ENCODE assay signal across 8 cellular contexts in the genomic region with DNA sequence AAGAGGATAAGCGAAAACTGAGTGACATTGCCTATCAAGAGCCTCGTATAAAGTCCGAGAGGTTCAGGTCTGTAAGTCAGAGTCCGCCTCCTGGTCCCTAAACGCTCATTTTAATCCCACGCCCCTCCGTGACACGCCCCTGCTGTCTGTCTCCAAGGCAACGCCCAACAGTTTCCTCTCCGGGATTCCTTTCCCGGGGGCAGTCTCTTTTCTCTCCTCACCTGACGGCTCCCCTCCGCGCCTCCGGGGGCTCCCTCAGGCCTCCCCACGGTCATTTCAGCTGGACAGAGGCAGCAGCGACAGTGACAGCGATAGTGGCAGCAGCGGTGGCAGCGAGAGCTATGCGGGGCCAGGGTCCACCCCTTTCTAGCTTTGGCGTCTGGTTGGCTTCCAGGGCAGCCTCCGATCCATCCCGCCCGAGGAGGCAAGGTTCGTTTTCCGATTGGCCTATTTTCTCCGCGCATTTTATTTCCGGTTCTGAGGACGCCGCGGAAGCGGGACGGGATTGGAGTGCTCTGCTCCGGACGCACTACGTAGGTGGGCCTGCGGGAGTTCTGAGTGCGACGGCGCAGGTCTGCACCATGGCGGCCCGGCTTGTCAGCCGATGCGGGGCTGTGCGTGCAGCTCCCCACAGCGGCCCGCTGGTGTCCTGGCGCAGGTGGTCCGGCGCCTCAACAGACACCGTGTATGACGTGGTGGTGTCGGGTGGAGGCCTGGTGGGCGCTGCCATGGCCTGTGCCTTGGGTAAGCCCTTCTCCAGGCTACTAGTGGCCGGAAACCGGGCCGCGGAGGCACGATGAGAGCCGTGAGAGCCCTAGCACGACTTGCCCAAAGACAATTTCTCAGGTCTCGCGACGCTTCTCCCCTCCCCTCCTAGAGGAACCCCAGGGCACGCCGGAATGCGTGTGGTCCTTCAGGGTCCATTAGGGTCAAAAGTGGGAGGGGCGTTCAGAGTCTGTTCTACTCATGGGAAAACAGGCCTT. TPM values are rescaled to one million over a fixed set of nuclear protein-coding genes. Genes with fewer than 3 reads are reported as not detected.
DNase-seq lines count a peak whose midpoint lies in the region; ATAC-seq, FAIRE-seq and TF ChIP-seq lines count a peak whose summit lies in the region.

A gene (plus strand): TSS at position 551 of the 983 bp plus-strand sequence. CDS start 31 bp downstream, at position 582.
A gene with protein sequence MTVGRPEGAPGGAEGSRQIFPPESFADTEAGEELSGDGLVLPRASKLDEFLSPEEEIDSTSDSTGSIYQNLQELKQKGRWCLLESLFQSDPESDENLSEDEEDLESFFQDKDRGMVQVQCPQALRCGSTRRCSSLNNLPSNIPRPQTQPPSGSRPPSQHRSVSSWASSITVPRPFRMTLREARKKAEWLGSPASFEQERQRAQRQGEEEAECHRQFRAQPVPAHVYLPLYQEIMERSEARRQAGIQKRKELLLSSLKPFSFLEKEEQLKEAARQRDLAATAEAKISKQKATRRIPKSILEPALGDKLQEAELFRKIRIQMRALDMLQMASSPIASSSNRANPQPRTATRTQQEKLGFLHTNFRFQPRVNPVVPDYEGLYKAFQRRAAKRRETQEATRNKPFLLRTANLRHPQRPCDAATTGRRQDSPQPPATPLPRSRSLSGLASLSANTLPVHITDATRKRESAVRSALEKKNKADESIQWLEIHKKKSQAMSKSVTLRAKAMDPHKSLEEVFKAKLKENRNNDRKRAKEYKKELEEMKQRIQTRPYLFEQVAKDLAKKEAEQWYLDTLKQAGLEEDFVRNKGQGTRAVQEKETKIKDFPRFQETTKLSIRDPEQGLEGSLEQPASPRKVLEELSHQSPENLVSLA (minus strand): TSS at position 343 of the 983 bp plus-strand sequence. CDS start 68 bp downstream, at position 275.

- peak; percentile 13 for TF ChIP-seq CTCF in AG04449 (IDR thresholded peaks at IDR 0.05; ENCODE audit: insufficient read depth, low read length, missing control alignments)
- TF ChIP-seq CTCF in WERI-Rb-1 (IDR thresholded peaks at IDR 0.05; ENCODE audit: low read depth, low read length), result peak; percentile 35; the same call in 1 of the 2 replicates
- peak; percentile 22 for TF ChIP-seq CTCF in bronchial epithelial cell (IDR thresholded peaks at IDR 0.05; ENCODE audit: insufficient read depth, low read length, severe bottlenecking)
- TF ChIP-seq CTCF in smooth muscle cell (IDR thresholded peaks at IDR 0.05; ENCODE audit: borderline replicate concordance, insufficient read depth, poor library complexity, severe bottlenecking), result no peak

- H3K27ac ChIP-seq in WERI-Rb-1, result peak within 1 kb of the TSS; percentile 84
- H3K27ac ChIP-seq in smooth muscle cell (ENCODE audit: low read depth), result peak within 1 kb of the TSS; percentile 89

- H3K4me2 ChIP-seq in smooth muscle cell, result peak within 1 kb of the TSS; percentile 89

- POLR2A ChIA-PET in AG04449 (lab: Yijun Ruan, JAX), result interaction anchor here (0.7 to 1.2 kb wide), 4 partner anchors 12 to 69 kb away, joined by 3 read pairs; a partner anchor contains a TSS

- no peaks in the 10 kb centered on the region for H3K4me1 ChIP-seq in smooth muscle cell (ENCODE audit: low read depth)

- H4K20me1 ChIP-seq in smooth muscle cell (ENCODE audit: low read depth), result peaks cover 4% of the 10 kb centered on the region

- H2AFZ ChIP-seq in smooth muscle cell (ENCODE audit: low read depth), result peak within 1 kb of the TSS; percentile 85

- peak; percentile 89 for ATAC-seq in GM18868 (IDR thresholded peaks at IDR 0.05; ENCODE audit: unreplicated experiment)
- ATAC-seq in HG03108 (IDR thresholded peaks at IDR 0.05; ENCODE audit: unreplicated experiment), result peak; percentile 90

- no peaks in the 10 kb centered on the region for H3F3A ChIP-seq in smooth muscle cell (ENCODE audit: low read depth)

- no peak for FAIRE-seq in bronchial epithelial cell (lab: Jason Lieb, UNC)

- peak within 1 kb of the TSS; percentile 82 for H3K9ac ChIP-seq in smooth muscle cell (ENCODE audit: low read depth)

- peak; percentile 67 for DNase-seq in AG04449 (ENCODE audit: low read depth, low spot score)
- peak; percentile 98 for DNase-seq in NCI-H2196 (lab: John Stamatoyannopoulos, UW; ENCODE audit: unreplicated experiment)
- peak; percentile 97 for DNase-seq in WERI-Rb-1
- DNase-seq in bronchial epithelial cell (ENCODE audit: low read depth), result peak; percentile 96
- peak; percentile 93 for DNase-seq in iPS-NIHi7 (ENCODE audit: extremely low spot score)
- peak; percentile 76 for DNase-seq in smooth muscle cell (lab: John Stamatoyannopoulos, UW; ENCODE audit: unreplicated experiment)

- CTCF ChIA-PET in AG04449 (lab: Yijun Ruan, JAX), result interaction anchor here (0.7 to 0.8 kb wide), 2 partner anchors 19 to 1656 kb away, joined by 3 read pairs; no protein-coding TSS in a partner anchor

- no peaks in the 10 kb centered on the region for H3K27me3 ChIP-seq in WERI-Rb-1 (ENCODE audit: insufficient read depth, low read depth, severe bottlenecking)
- H3K27me3 ChIP-seq in bronchial epithelial cell (ENCODE audit: control insufficient read depth, insufficient read depth, low read length), result no peaks in the 10 kb centered on the region
- no peaks in the 10 kb centered on the region for H3K27me3 ChIP-seq in smooth muscle cell (ENCODE audit: low read depth)

- peaks cover 10% of the 10 kb centered on the region for H3K36me3 ChIP-seq in WERI-Rb-1
- peaks cover 4% of the 10 kb centered on the region for H3K36me3 ChIP-seq in bronchial epithelial cell (ENCODE audit: control insufficient read depth, insufficient read depth, low read length)
- H3K36me3 ChIP-seq in smooth muscle cell (ENCODE audit: low read depth), result peaks cover 5% of the 10 kb centered on the region

- peak within 1 kb of the TSS; percentile 99 for H3K4me3 ChIP-seq in AG04449 (ENCODE audit: low read depth, low read length)
- peak within 1 kb of the TSS; percentile 95 for H3K4me3 ChIP-seq in WERI-Rb-1 (ENCODE audit: low read depth, low read length)
- H3K4me3 ChIP-seq in bronchial epithelial cell (ENCODE audit: low read depth, low read length), result peak within 1 kb of the TSS; percentile 83
- peak within 1 kb of the TSS; percentile 75 for H3K4me3 ChIP-seq in smooth muscle cell

- H3K9me3 ChIP-seq in WERI-Rb-1 (ENCODE audit: severe bottlenecking), result no peaks in the 10 kb centered on the region
- no peaks in the 10 kb centered on the region for H3K9me3 ChIP-seq in smooth muscle cell (replicated peaks; ENCODE audit: low read depth)

- WGBS in smooth muscle cell (ENCODE audit: low lambda C conversion rate), result 1% methylated on average over 65 of the region's 70 CpGs

- H3K79me2 ChIP-seq in smooth muscle cell (ENCODE audit: low read depth), result no peaks in the 10 kb centered on the region

RNA-seq across cellular contexts. Expression of the first gene that starts in this region (rescaled TPM):
- total RNA-seq in bronchial epithelial cell (13.4 and 18.8 TPM in 2 replicates), smooth muscle cell (9.6 and 16.8 TPM in 2 replicates)
- 18.2 and 22.3 TPM in 2 replicates for polyA plus RNA-seq in smooth muscle cell

RNA-seq across cellular contexts. Expression of the second gene that starts in this region (rescaled TPM):
- total RNA-seq in bronchial epithelial cell (1.5 and 1.6 TPM in 2 replicates), smooth muscle cell (2.7 and 4.7 TPM in 2 replicates)
- polyA plus RNA-seq in smooth muscle cell, result 3.9 and 6.3 TPM in 2 replicates

Comparison
In these comparisons a context has a peak if more than half of its experiments do, and no peak if none do; other contexts are left out.
1. Peak in every context shown above with its lines: DNase-seq, ATAC-seq, H3K4me3 ChIP-seq and H3K27ac ChIP-seq.